1 cellular context compared by ENCODE assay signal in genomic region chr12:52305921-52306705, GRCh38.
TF ChIP-seq lines count a peak whose summit lies in the region.

No MANE protein-coding gene starts in this region.

TF ChIP-seq in SK-N-SH, 30 proteins besides CTCF, POLR2A, EP300 and RAD21 (continued from another document):
- no peak for TF ChIP-seq NRF1 (IDR thresholded peaks at IDR 0.05; ENCODE audit: low read depth, low read length)
- no peak for TF ChIP-seq FOXM1 (IDR thresholded peaks at IDR 0.05; ENCODE audit: low read depth)
- TF ChIP-seq EZH2phosphoT487 (IDR thresholded peaks at IDR 0.05; ENCODE audit: borderline replicate concordance, low read depth) = no peak
- no peak for TF ChIP-seq NFIC (IDR thresholded peaks at IDR 0.05; ENCODE audit: borderline replicate concordance)
- no peak for TF ChIP-seq FOXJ3 (CRISPR knock-in tag; IDR thresholded peaks at IDR 0.05)
- TF ChIP-seq MAX (IDR thresholded peaks at IDR 0.05; ENCODE audit: low read depth) = no peak
